In genomic region chr14:101167428-101167827, GRCh38 we compare ENCODE assay signal across 1 cellular context.
TF ChIP-seq lines count a peak whose summit lies in the region.

No MANE protein-coding gene starts in this region.

TF ChIP-seq in GM23338, 12 proteins besides CTCF, POLR2A, EP300 and RAD21 (continued from another document):
- TF ChIP-seq ZNF462 (CRISPR knock-in tag; IDR thresholded peaks at IDR 0.05) (no peak), POLR2AphosphoS5 (IDR thresholded peaks at IDR 0.05; ENCODE audit: low read depth) (no peak), STAT1 (IDR thresholded peaks at IDR 0.05; ENCODE audit: unreplicated experiment) (no peak), REST (IDR thresholded peaks at IDR 0.05; ENCODE audit: unreplicated experiment) (no peak), ZNF331 (CRISPR knock-in tag; IDR thresholded peaks at IDR 0.05; ENCODE audit: low read depth) (no peak), CREB1 (CRISPR knock-in tag; IDR thresholded peaks at IDR 0.05; ENCODE audit: low read depth) (no peak), EZH2phosphoT487 (IDR thresholded peaks at IDR 0.05; ENCODE audit: unreplicated experiment) (no peak), NANOG (IDR thresholded peaks at IDR 0.05; ENCODE audit: borderline replicate concordance) (no peak), JUNB (IDR thresholded peaks at IDR 0.05; ENCODE audit: unreplicated experiment) (no peak)
